23 cellular contexts compared by ENCODE assay signal in the genomic region with DNA sequence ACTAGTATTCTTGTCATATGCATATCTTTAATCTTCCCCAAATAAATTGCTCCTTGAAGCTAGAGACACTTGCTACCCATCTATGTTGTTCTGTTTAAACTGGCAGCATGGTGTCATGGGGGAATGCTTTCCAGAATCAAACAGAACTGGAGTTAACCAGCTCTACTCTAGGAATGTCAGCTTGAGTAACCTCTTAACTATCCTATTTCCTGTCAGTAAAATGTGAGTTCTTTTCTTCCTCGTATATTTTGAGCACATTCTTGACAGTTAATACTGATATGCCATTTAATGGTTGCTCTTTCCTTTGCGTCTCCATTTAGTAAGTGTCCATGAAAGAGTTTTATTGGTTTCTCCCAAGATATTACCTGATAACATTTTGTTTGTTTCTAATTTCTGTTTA.
"Had no signal": no experiment of that assay in that cellular context is flagged by ENCODE, and none has a peak within 500 bp of the region (broad histone marks: within the 10 kb centered on the region; RNA-seq: fewer than 3 reads in every experiment).

No MANE protein-coding gene starts in this region.

- H3K4me3 ChIP-seq: coronary artery, dorsolateral prefrontal cortex, heart left ventricle had no signal

- H3K27me3 ChIP-seq: brain microvascular endothelial cell, dorsolateral prefrontal cortex, heart left ventricle had no signal

- H3K36me3 ChIP-seq: brain microvascular endothelial cell, heart left ventricle, WERI-Rb-1 had no signal

- H3K27ac ChIP-seq: brain microvascular endothelial cell, coronary artery, dorsolateral prefrontal cortex, heart left ventricle, WERI-Rb-1 had no signal

- DNase-seq: activated B cell treated with CpG ODN at 0.5 μM for 24 hours; activated CD4-positive, alpha-beta T cell treated with anti-CD3 and anti-CD28 coated beads for 48 hours; activated CD4-positive, alpha-beta T cell treated with anti-CD3 and anti-CD28 coated beads, Interleukin-2, amount 50 U/mL, for 1 hour; activated CD4-positive, alpha-beta T cell treated with anti-CD3 and anti-CD28 coated beads, Interleukin-2, amount 50 U/mL, for 48 hours; activated CD8-positive, alpha-beta memory T cell treated with anti-CD3 and anti-CD28 coated beads for 24 hours; activated CD8-positive, alpha-beta T cell treated with anti-CD3 and anti-CD28 coated beads for 36 hours; activated effector memory CD4-positive, alpha-beta T cell treated with Interleukin-2 at 50 U/mL for 16 hours; activated gamma-delta T cell treated with Interleukin-2 at 50 U/mL for 16 hours; activated naive CD4-positive, alpha-beta T cell treated with anti-CD3 and anti-CD28 coated beads, Interleukin-2, amount 50 U/mL, for 16 hours; activated naive CD4-positive, alpha-beta T cell treated with Interleukin-2 at 50 U/mL for 16 hours; activated T-cell treated with anti-CD3 and anti-CD28 coated beads, Interleukin-2, amount 50 U/mL, for 4 hours; amniotic stem cell; anterior cingulate cortex; brain microvascular endothelial cell; dorsolateral prefrontal cortex; effector memory CD4-positive, alpha-beta T cell; endodermal cell; foreskin fibroblast; glutamatergic neuron; heart left ventricle; T-helper 2 cell; WERI-Rb-1 had no signal

- H3K4me1 ChIP-seq: heart left ventricle had no signal

- H3K9me3 ChIP-seq: heart left ventricle had no signal
